In the genomic region with DNA sequence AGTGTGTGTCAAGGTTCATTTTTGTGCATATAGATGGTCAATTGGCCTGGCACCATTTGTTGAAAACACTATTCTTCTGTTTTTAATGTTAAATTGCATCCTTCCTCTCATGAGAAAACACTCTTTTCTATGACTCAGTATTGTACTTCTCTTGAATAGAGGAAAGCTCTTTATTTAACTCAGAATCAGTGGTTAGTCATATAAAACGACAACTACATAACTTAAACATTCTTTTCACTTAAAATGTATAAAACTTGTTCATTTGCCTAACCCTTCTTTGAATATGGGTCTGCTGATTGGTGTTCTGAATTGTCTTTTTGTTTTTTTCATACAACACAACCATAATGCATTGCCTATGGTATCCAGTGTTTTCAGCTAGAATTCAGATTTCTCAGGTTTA, we compare ENCODE assay signal across 16 cellular contexts.
"Had no signal": no experiment of that assay in that cellular context is flagged by ENCODE, and none has a peak within 500 bp of the region (broad histone marks: within the 10 kb centered on the region; RNA-seq: fewer than 3 reads in every experiment).

No MANE protein-coding gene starts in this region.

- H3K4me3 Mint-ChIP-seq: activated naive CD8-positive, alpha-beta T cell treated with anti-CD3 and anti-CD28 coated beads, Interleukin-2, amount 50 U/mL, for 24 hours had no signal

- DNase-seq: activated gamma-delta T cell; activated naive CD8-positive, alpha-beta T cell treated with anti-CD3 and anti-CD28 coated beads, Interleukin-2, amount 50 U/mL, for 24 hours; anterior cingulate cortex; brain microvascular endothelial cell; central memory CD4-positive, alpha-beta T cell; colonic mucosa; left ventricle myocardium superior; occipital lobe; posterior cingulate gyrus; SIG-M5; sigmoid colon; spleen; stimulated activated CD4-positive, alpha-beta T cell treated with anti-CD3 and anti-CD28 coated beads, Interleukin-4, amount 100 ng/mL, for 4 hours; stimulated activated naive CD4-positive, alpha-beta T cell; T1000 had no signal

- ATAC-seq: activated naive CD8-positive, alpha-beta T cell treated with anti-CD3 and anti-CD28 coated beads, Interleukin-2, amount 50 U/mL, for 24 hours had no signal

- H3K27me3 Mint-ChIP-seq: activated naive CD8-positive, alpha-beta T cell treated with anti-CD3 and anti-CD28 coated beads, Interleukin-2, amount 50 U/mL, for 24 hours had no signal

- H3K9me3 Mint-ChIP-seq: activated naive CD8-positive, alpha-beta T cell treated with anti-CD3 and anti-CD28 coated beads, Interleukin-2, amount 50 U/mL, for 24 hours had no signal

- H3K4me3 ChIP-seq: colonic mucosa, sigmoid colon, spleen, tibial nerve had no signal

- H3K27ac Mint-ChIP-seq: activated naive CD8-positive, alpha-beta T cell treated with anti-CD3 and anti-CD28 coated beads, Interleukin-2, amount 50 U/mL, for 24 hours had no signal
